10 cellular contexts compared by ENCODE assay signal in genomic region chr1:8047686-8048522, GRCh38. TPM values are rescaled to one million over a fixed set of nuclear protein-coding genes. Genes with fewer than 3 reads are reported as not detected.
DNase-seq lines count a peak whose midpoint lies in the region; ATAC-seq and TF ChIP-seq lines count a peak whose summit lies in the region.
"Had no signal": no experiment of that assay in that cellular context is flagged by ENCODE, and none has a peak within 500 bp of the region (broad histone marks: within the 10 kb centered on the region; RNA-seq: fewer than 3 reads in every experiment).

No MANE protein-coding gene starts in this region.

- peak overlapping the region in 1 of 2 experiments; percentile 5; a peak in 1 of 4 replicates for H3K4me3 ChIP-seq in HCT116 (replicated peaks in 1 of 2; ENCODE audit: low read depth in 1 of 2, low read length in 2 of 2)

- no peaks in the 10 kb centered on the region for H3K27me3 Mint-ChIP-seq in stimulated activated naive CD8-positive, alpha-beta T cell treated with anti-CD3 and anti-CD28 coated beads, Interleukin-15, amount 100 ng/mL, for 72 hours

- peak overlapping the region; percentile 20 for H2AFZ ChIP-seq in HCT116 (ENCODE audit: low read depth, low read length, poor library complexity, severe bottlenecking)

- peak overlapping the region; percentile 63 to 84 for H3K27ac Mint-ChIP-seq in stimulated activated naive CD8-positive, alpha-beta T cell treated with anti-CD3 and anti-CD28 coated beads, Interleukin-15, amount 100 ng/mL, for 72 hours

- POLR2A ChIA-PET in HCT116 (lab: Charles Lee): interaction anchor here (0.7 to 2.0 kb wide), 12 partner anchors 9 to 150 kb away, joined by 3 to 9 read pairs (median 4); partner anchors contain the start of gene ERRFI1

- no peaks in the 10 kb centered on the region for H4K20me1 ChIP-seq in HCT116 (ENCODE audit: insufficient read depth)

- no peaks in the 10 kb centered on the region for H3K9me2 ChIP-seq in HCT116 (ENCODE audit: insufficient read depth)

- peaks cover 0 to 5% of the 10 kb centered on the region in 2 donors for H3K9me3 Mint-ChIP-seq in stimulated activated naive CD8-positive, alpha-beta T cell treated with anti-CD3 and anti-CD28 coated beads, Interleukin-15, amount 100 ng/mL, for 72 hours

- ATAC-seq in HCT116: peak; percentile 56
- no peak for ATAC-seq in stimulated activated naive CD8-positive, alpha-beta T cell treated with anti-CD3 and anti-CD28 coated beads, Interleukin-15, amount 100 ng/mL, for 72 hours
- ATAC-seq in HG02798 (IDR thresholded peaks at IDR 0.05; ENCODE audit: poor library complexity, unreplicated experiment): no peak
- ATAC-seq in HG03097 (IDR thresholded peaks at IDR 0.05; ENCODE audit: low FRiP score, unreplicated experiment): no peak

- H3K36me3 ChIP-seq in HCT116 (ENCODE audit: control insufficient read depth in 1 of 2, insufficient read depth in 2 of 2, low read length in 2 of 2): no peaks in the 10 kb centered on the region

- DNase-seq in HCT116 (ENCODE audit: low read depth, low spot score) (peak; percentile 81), SW480 (ENCODE audit: low spot score) (peak; percentile 54), glomerular visceral epithelial cell (ENCODE audit: extremely low spot score) (peak; percentile 67), NCI-H2107 (lab: John Stamatoyannopoulos, UW) (no peak), NCI-H2196 treated with DMSO at 0.1 percent for 48 hours (lab: John Stamatoyannopoulos, UW; ENCODE audit: unreplicated experiment) (no peak)
- no peak for DNase-seq in stimulated activated naive CD8-positive, alpha-beta T cell treated with anti-CD3 and anti-CD28 coated beads, Interleukin-15, amount 100 ng/mL, for 72 hours
- DNase-seq: activated naive CD4-positive, alpha-beta T cell treated with anti-CD3 and anti-CD28 coated beads, Interleukin-2, amount 50 U/mL, for 16 hours had no signal

- peak overlapping the region; percentile 92 for H3K27ac ChIP-seq in HCT116 (ENCODE audit: low read depth, low read length)

- peak overlapping the region in 1 of 2 donors; percentile 5 for H3K4me3 Mint-ChIP-seq in stimulated activated naive CD8-positive, alpha-beta T cell treated with anti-CD3 and anti-CD28 coated beads, Interleukin-15, amount 100 ng/mL, for 72 hours

- CTCF ChIA-PET in HCT116 (lab: Charles Lee): interaction anchor here (0.8 kb wide), 1 partner anchor 266 kb away, joined by 4 read pairs; no protein-coding TSS in a partner anchor

- TF ChIP-seq POLR2A in HCT116 (IDR thresholded peaks at IDR 0.05; ENCODE audit: borderline replicate concordance, extremely low read depth, insufficient read depth, insufficient read length): no peak

- RAD21 ChIA-PET in HCT116 (lab: Charles Lee; ENCODE audit: low non-redundant PET in 1 of 2, low total read pairs in 2 of 2, uncharacterized antibody in 2 of 2, unreplicated experiment in 2 of 2): interaction anchor here in 1 of 2 experiments (0.7 kb wide), 1 partner anchor 119 kb away, joined by 3 read pairs; no protein-coding TSS in a partner anchor

- TF ChIP-seq CTCF in HCT116 (IDR thresholded peaks at IDR 0.05 in 2 of 3, conservative IDR thresholded peaks at IDR 0.05 in 1 of 3; ENCODE audit: borderline replicate concordance in 1 of 3, insufficient read depth in 1 of 3, low read depth in 2 of 3, low read length in 2 of 3): no peak

- no peaks in the 10 kb centered on the region for H3K9me3 ChIP-seq in HCT116 (ENCODE audit: control insufficient read depth in 1 of 2, insufficient read depth in 1 of 2, low read depth in 1 of 2, low read length in 2 of 2)

- TF ChIP-seq RAD21 in HCT116 (IDR thresholded peaks at IDR 0.05; ENCODE audit: low read depth): no peak; the same call in 1 of the 2 replicates

- H3K79me2 ChIP-seq in HCT116 (ENCODE audit: insufficient read depth, low read length): no peaks in the 10 kb centered on the region

- peak overlapping the region; percentile 80 for H3K4me2 ChIP-seq in HCT116 (ENCODE audit: low read length)

- peak overlapping the region; percentile 63 for H3K9ac ChIP-seq in HCT116 (ENCODE audit: low read length)

- intact Hi-C loops in HCT116 (cut with micrococcal nuclease): loop anchor here (1.0 to 5.0 kb wide), 4 partner anchors 29 to 134 kb away; no protein-coding TSS in a partner anchor

- peaks cover 31% of the 10 kb centered on the region for H3K4me1 Mint-ChIP-seq in stimulated activated naive CD8-positive, alpha-beta T cell treated with anti-CD3 and anti-CD28 coated beads, Interleukin-15, amount 100 ng/mL, for 72 hours

- BruUV-seq in HCT116 (replicated peaks; lab: Mats Ljungman, UMichigan): TSS peak; percentile 60

- H3K4me1 ChIP-seq in HCT116 (ENCODE audit: control insufficient read depth in 1 of 2, insufficient read depth in 2 of 2, low read length in 2 of 2): peaks cover 70 to 84% of the 10 kb centered on the region in 2 experiments

- no peaks in the 10 kb centered on the region for H3K27me3 ChIP-seq in HCT116 (ENCODE audit: insufficient read depth, low read length)

TF ChIP-seq in HCT116, 20 proteins besides CTCF, POLR2A, EP300 and RAD21:
- TF ChIP-seq TCF7L2 (IDR thresholded peaks at IDR 0.05; ENCODE audit: borderline replicate concordance, extremely low read depth, insufficient read depth, insufficient read length) (peak; percentile 47), CEBPB (IDR thresholded peaks at IDR 0.05; ENCODE audit: low read depth) (peak; percentile 99), SP1 (IDR thresholded peaks at IDR 0.05; ENCODE audit: low read depth) (peak; percentile 95), ZNF274 (IDR thresholded peaks at IDR 0.05; ENCODE audit: low read depth, low read length) (no peak), SIN3A (IDR thresholded peaks at IDR 0.05; ENCODE audit: low read depth) (no peak), POLR2AphosphoS5 (IDR thresholded peaks at IDR 0.05; ENCODE audit: low read depth, low read length) (peak; percentile 68; the same call in 1 of the 2 replicates), JUND (IDR thresholded peaks at IDR 0.05) (peak; percentile 74), FOSL1 (IDR thresholded peaks at IDR 0.05; ENCODE audit: low read depth) (peak; percentile 67), YY1 (IDR thresholded peaks at IDR 0.05; ENCODE audit: extremely low read depth, insufficient replicate concordance, low read depth, low read length) (peak; percentile 13), ZFX (IDR thresholded peaks at IDR 0.05) (no peak), EGR1 (IDR thresholded peaks at IDR 0.05; ENCODE audit: low read depth) (peak; percentile 61), SRF (IDR thresholded peaks at IDR 0.05; ENCODE audit: low read depth) (peak; percentile 63)
- TF ChIP-seq, protein P1, sequence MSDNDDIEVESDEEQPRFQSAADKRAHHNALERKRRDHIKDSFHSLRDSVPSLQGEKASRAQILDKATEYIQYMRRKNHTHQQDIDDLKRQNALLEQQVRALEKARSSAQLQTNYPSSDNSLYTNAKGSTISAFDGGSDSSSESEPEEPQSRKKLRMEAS (IDR thresholded peaks at IDR 0.05): peak; percentile 31; the same call in 1 of the 2 replicates
- TF ChIP-seq, protein P2, sequence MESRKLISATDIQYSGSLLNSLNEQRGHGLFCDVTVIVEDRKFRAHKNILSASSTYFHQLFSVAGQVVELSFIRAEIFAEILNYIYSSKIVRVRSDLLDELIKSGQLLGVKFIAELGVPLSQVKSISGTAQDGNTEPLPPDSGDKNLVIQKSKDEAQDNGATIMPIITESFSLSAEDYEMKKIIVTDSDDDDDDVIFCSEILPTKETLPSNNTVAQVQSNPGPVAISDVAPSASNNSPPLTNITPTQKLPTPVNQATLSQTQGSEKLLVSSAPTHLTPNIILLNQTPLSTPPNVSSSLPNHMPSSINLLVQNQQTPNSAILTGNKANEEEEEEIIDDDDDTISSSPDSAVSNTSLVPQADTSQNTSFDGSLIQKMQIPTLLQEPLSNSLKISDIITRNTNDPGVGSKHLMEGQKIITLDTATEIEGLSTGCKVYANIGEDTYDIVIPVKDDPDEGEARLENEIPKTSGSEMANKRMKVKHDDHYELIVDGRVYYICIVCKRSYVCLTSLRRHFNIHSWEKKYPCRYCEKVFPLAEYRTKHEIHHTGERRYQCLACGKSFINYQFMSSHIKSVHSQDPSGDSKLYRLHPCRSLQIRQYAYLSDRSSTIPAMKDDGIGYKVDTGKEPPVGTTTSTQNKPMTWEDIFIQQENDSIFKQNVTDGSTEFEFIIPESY (IDR thresholded peaks at IDR 0.05; ENCODE audit: extremely low read depth, insufficient replicate concordance, low read length): peak; percentile 55

RNA-seq across cellular contexts. Expression of gene ERRFI1, which starts 21.8 kb away (rescaled TPM):
- total RNA-seq in HCT116 (2021; ENCODE audit: unreplicated experiment): 777 TPM
- polyA plus RNA-seq in HCT116 (2012): 536 and 725 TPM in 2 replicates
- total RNA-seq: OCI-LY7 had no signal

Comparison
In these comparisons a context has a peak if more than half of its experiments do, and no peak if none do; other contexts are left out.
1. DNase-seq: peak in HCT116 (single experiment), SW480 (single experiment) and glomerular visceral epithelial cell (single experiment); none in stimulated activated naive CD8-positive, alpha-beta T cell treated with anti-CD3 and anti-CD28 coated beads, Interleukin-15, amount 100 ng/mL, for 72 hours (0 of 2), NCI-H2107 (single experiment) and NCI-H2196 treated with DMSO at 0.1 percent for 48 hours (single experiment).